In the genomic region with DNA sequence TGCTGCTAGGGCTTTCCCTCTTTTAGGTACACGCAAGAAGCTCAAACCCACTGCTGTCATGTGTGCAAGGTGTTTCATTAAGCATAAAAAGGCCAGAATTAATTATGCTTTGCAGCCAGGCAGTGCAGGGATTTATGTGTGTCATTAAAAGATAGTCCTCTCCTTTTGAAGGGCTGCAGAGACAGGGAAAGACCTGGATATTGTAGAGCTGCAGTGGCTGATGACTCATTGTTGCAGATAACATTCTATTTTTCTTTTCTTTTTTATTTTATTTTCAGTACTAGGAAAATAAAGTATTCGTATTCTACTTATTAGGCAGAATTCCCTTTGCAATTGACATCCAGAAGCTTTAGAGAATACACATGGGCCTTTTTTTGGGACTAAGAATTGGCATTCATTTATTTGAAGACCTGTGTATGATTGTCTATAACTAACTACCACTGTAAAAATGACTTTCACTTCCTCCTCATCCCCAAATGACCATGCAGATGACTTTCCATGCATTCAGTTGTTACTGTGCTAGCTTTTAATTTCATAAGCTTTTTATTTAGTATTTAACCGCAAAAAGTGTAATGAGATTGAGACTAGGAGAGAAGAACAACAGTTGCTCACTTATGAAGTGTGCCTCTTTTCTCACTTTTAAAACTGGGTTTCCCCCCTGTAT, we compare ENCODE assay signal across 12 cellular contexts.
DNase-seq lines count a peak whose midpoint lies in the region; ATAC-seq and TF ChIP-seq lines count a peak whose summit lies in the region.
"Had no signal": no experiment of that assay in that cellular context is flagged by ENCODE, and none has a peak within 500 bp of the region (broad histone marks: within the 10 kb centered on the region; RNA-seq: fewer than 3 reads in every experiment).

No MANE protein-coding gene starts in this region.

- no peaks in the 10 kb centered on the region for H3K9me2 ChIP-seq in SK-N-SH

- no peaks in the 10 kb centered on the region; the same call in 1 of the 2 replicates for H4K20me1 ChIP-seq in SK-N-SH (ENCODE audit: insufficient read depth)

- peaks cover 35 to 48% of the 10 kb centered on the region in 2 experiments for H3K36me3 ChIP-seq in SK-N-SH (replicated peaks in 1 of 2; ENCODE audit: control insufficient read depth in 1 of 2, insufficient read depth in 2 of 2, low read length in 1 of 2)
- no peaks in the 10 kb centered on the region for H3K36me3 ChIP-seq in esophagus squamous epithelium

- CTCF ChIA-PET in SK-N-SH (lab: Yijun Ruan, JAX): interaction anchor here (0.7 to 1.8 kb wide), 3 partner anchors 61 to 241 kb away, joined by 3 to 7 read pairs (median 5); no protein-coding TSS in a partner anchor

- H3K27ac ChIP-seq in SK-N-SH (ENCODE audit: low read depth in 2 of 2, low read length in 1 of 2): peak overlapping the region; percentile 68 to 97
- no peak overlapping the region for H3K27ac ChIP-seq in esophagus squamous epithelium
- H3K27ac ChIP-seq: C4-2B, RWPE1 had no signal

- ATAC-seq in GM18870 (IDR thresholded peaks at IDR 0.05; ENCODE audit: unreplicated experiment): peak; percentile 40
- no peak for ATAC-seq in HG02973 (IDR thresholded peaks at IDR 0.05; ENCODE audit: unreplicated experiment)
- ATAC-seq in GM21526 (IDR thresholded peaks at IDR 0.05; ENCODE audit: low FRiP score, unreplicated experiment): no peak

- 47% methylated on average over 3 of the region's 3 CpGs for WGBS in SK-N-SH (ENCODE audit: low lambda C conversion rate)
- WGBS in esophagus squamous epithelium, 2 donors: 90 to 92% methylated on average over 3 of the region's 3 CpGs

- peaks cover 5 to 18% of the 10 kb centered on the region in 2 experiments; a peak in 3 of 4 replicates for H3K4me1 ChIP-seq in SK-N-SH (ENCODE audit: control insufficient read depth in 1 of 2, insufficient read depth in 2 of 2, low read depth in 1 of 2, low read length in 1 of 2)
- H3K4me1 ChIP-seq in esophagus squamous epithelium: peaks cover 0 to 31% (median 0%) of the 10 kb centered on the region in 3 donors

- H3K9me3 ChIP-seq in SK-N-SH (no peaks in the 10 kb centered on the region), esophagus squamous epithelium (no peaks in the 10 kb centered on the region)

- peak overlapping the region; percentile 90 for H3K9ac ChIP-seq in SK-N-SH

- TF ChIP-seq POLR2A in esophagus squamous epithelium (IDR thresholded peaks at IDR 0.05): no peak

- POLR2A ChIA-PET in SK-N-SH (lab: Yijun Ruan, JAX): no interaction called here

- H3K27me3 ChIP-seq in SK-N-SH (ENCODE audit: insufficient read depth): no peaks in the 10 kb centered on the region
- H3K27me3 ChIP-seq in esophagus squamous epithelium: no peaks in the 10 kb centered on the region

- TF ChIP-seq EP300 in SK-N-SH (IDR thresholded peaks at IDR 0.05; ENCODE audit: borderline replicate concordance in 1 of 2, low read depth in 1 of 2, low read length in 1 of 2): peak in 1 of 2 experiments; percentile 54; a peak in 3 of 4 replicates

- intact Hi-C loops in esophagus squamous epithelium (cut with DNase I): no loop called here

- peak overlapping the region; percentile 85 for H3K4me2 ChIP-seq in SK-N-SH

- no peak for TF ChIP-seq CTCF in SK-N-SH (IDR thresholded peaks at IDR 0.05)
- no peak for TF ChIP-seq CTCF in esophagus squamous epithelium (IDR thresholded peaks at IDR 0.05)

- H3K4me3 ChIP-seq in SK-N-SH (ENCODE audit: low read depth in 2 of 2, low read length in 1 of 2) (peak overlapping the region; percentile 77 to 86; a peak in 3 of 4 replicates), esophagus squamous epithelium (no peak overlapping the region)

- no peak overlapping the region for H2AFZ ChIP-seq in SK-N-SH (ENCODE audit: low read depth)

- DNase-seq in A172 (ENCODE audit: low spot score) (peak; percentile 40), SK-N-SH (no peak), iris pigment epithelial cell (ENCODE audit: low read depth) (peak; percentile 37), esophagus squamous epithelium (lab: John Stamatoyannopoulos, UW) (no peak), NCI-H2107 treated with DMSO at 0.1 percent for 48 hours (lab: John Stamatoyannopoulos, UW; ENCODE audit: unreplicated experiment) (no peak)
- DNase-seq: activated gamma-delta T cell; effector CD8-positive, alpha-beta T cell had no signal

- peaks cover 10% of the 10 kb centered on the region for H3F3A ChIP-seq in SK-N-SH (replicated peaks; ENCODE audit: insufficient read depth)

- H3K79me2 ChIP-seq in SK-N-SH (ENCODE audit: insufficient read depth): peaks cover 67% of the 10 kb centered on the region

- no peak for TF ChIP-seq RAD21 in SK-N-SH (IDR thresholded peaks at IDR 0.05; ENCODE audit: low read length)

TF ChIP-seq in SK-N-SH, 30 proteins besides CTCF, POLR2A, EP300 and RAD21:
- no peak for TF ChIP-seq CHD2 (IDR thresholded peaks at IDR 0.05; ENCODE audit: low read length, partially characterized antibody)
- TF ChIP-seq TAF1 (IDR thresholded peaks at IDR 0.05; ENCODE audit: borderline replicate concordance, low read depth, low read length): peak; percentile 29; the same call in 1 of the 2 replicates
- peak; percentile 82 for TF ChIP-seq TCF12 (IDR thresholded peaks at IDR 0.05)
- TF ChIP-seq POLR2AphosphoS5 (IDR thresholded peaks at IDR 0.05; ENCODE audit: low read depth, low read length): peak; percentile 79
- TF ChIP-seq, protein P1, sequence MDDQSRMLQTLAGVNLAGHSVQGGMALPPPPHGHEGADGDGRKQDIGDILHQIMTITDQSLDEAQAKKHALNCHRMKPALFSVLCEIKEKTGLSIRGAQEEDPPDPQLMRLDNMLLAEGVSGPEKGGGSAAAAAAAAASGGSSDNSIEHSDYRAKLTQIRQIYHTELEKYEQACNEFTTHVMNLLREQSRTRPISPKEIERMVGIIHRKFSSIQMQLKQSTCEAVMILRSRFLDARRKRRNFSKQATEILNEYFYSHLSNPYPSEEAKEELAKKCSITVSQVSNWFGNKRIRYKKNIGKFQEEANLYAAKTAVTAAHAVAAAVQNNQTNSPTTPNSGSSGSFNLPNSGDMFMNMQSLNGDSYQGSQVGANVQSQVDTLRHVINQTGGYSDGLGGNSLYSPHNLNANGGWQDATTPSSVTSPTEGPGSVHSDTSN (IDR thresholded peaks at IDR 0.05): peak; percentile 84
- TF ChIP-seq IRF3 (IDR thresholded peaks at IDR 0.05; ENCODE audit: low read depth, low read length): no peak
- 0 out of 2 replicates have a peak, but pooled peaks have one; percentile 56 for TF ChIP-seq SIN3A (IDR thresholded peaks at IDR 0.05; ENCODE audit: borderline replicate concordance, low read depth, low read length)
- no peak for TF ChIP-seq EZH2phosphoT487 (IDR thresholded peaks at IDR 0.05; ENCODE audit: borderline replicate concordance, low read depth)
- TF ChIP-seq, protein P2, sequence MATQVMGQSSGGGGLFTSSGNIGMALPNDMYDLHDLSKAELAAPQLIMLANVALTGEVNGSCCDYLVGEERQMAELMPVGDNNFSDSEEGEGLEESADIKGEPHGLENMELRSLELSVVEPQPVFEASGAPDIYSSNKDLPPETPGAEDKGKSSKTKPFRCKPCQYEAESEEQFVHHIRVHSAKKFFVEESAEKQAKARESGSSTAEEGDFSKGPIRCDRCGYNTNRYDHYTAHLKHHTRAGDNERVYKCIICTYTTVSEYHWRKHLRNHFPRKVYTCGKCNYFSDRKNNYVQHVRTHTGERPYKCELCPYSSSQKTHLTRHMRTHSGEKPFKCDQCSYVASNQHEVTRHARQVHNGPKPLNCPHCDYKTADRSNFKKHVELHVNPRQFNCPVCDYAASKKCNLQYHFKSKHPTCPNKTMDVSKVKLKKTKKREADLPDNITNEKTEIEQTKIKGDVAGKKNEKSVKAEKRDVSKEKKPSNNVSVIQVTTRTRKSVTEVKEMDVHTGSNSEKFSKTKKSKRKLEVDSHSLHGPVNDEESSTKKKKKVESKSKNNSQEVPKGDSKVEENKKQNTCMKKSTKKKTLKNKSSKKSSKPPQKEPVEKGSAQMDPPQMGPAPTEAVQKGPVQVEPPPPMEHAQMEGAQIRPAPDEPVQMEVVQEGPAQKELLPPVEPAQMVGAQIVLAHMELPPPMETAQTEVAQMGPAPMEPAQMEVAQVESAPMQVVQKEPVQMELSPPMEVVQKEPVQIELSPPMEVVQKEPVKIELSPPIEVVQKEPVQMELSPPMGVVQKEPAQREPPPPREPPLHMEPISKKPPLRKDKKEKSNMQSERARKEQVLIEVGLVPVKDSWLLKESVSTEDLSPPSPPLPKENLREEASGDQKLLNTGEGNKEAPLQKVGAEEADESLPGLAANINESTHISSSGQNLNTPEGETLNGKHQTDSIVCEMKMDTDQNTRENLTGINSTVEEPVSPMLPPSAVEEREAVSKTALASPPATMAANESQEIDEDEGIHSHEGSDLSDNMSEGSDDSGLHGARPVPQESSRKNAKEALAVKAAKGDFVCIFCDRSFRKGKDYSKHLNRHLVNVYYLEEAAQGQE (IDR thresholded peaks at IDR 0.05; ENCODE audit: low read depth, low read length): no peak
- peak; percentile 82 for TF ChIP-seq FOSL2 (IDR thresholded peaks at IDR 0.05; ENCODE audit: borderline replicate concordance, low read depth)
- peak; percentile 85 for TF ChIP-seq JUND (IDR thresholded peaks at IDR 0.05)

Comparison
In these comparisons a context has a peak if more than half of its experiments do, and no peak if none do; other contexts are left out.
1. DNase-seq: peak in A172 (single experiment) and iris pigment epithelial cell (single experiment); none in SK-N-SH (single experiment), esophagus squamous epithelium (single experiment) and NCI-H2107 treated with DMSO at 0.1 percent for 48 hours (single experiment).
2. H3K27ac ChIP-seq: peak in SK-N-SH (2 of 2); none in esophagus squamous epithelium (0 of 4).
3. H3K4me3 ChIP-seq: peak in SK-N-SH (2 of 2); none in esophagus squamous epithelium (0 of 4).